In genomic region chr6:122683996-122684651, GRCh38 we compare ENCODE assay signal across 17 cellular contexts.
DNase-seq lines count a peak whose midpoint lies in the region; ATAC-seq, FAIRE-seq and TF ChIP-seq lines count a peak whose summit lies in the region.
"Had no signal": no experiment of that assay in that cellular context is flagged by ENCODE, and none has a peak within 500 bp of the region (broad histone marks: within the 10 kb centered on the region; RNA-seq: fewer than 3 reads in every experiment).

No MANE protein-coding gene starts in this region.

- no peaks in the 10 kb centered on the region for H3K27me3 Mint-ChIP-seq in Calu3 (ENCODE audit: unreplicated experiment)
- peaks cover 0 to under 1% of the 10 kb centered on the region in 2 donors for H3K27me3 Mint-ChIP-seq in CD8-positive, alpha-beta memory T cell

- TF ChIP-seq POLR2A in GM12878 (IDR thresholded peaks at IDR 0.05; ENCODE audit: low read depth, low read length), result no peak

- peaks cover 5% of the 10 kb centered on the region for H3K9me3 Mint-ChIP-seq in Calu3 (ENCODE audit: low read depth, unreplicated experiment)
- peaks cover 0 to 6% (median 0%) of the 10 kb centered on the region in 5 donors for H3K9me3 Mint-ChIP-seq in CD8-positive, alpha-beta memory T cell

- no TSS peak for BruUV-seq in Calu3 (replicated peaks; lab: Mats Ljungman, UMichigan)
- BruUV-seq in GM12878 (replicated peaks; lab: Mats Ljungman, UMichigan), result no TSS peak

- H3K36me3 Mint-ChIP-seq in Calu3 (ENCODE audit: insufficient read depth, unreplicated experiment), result no peaks in the 10 kb centered on the region
- peaks cover 0 to 3% (median 0%) of the 10 kb centered on the region in 3 donors for H3K36me3 Mint-ChIP-seq in CD8-positive, alpha-beta memory T cell

- RAD21 ChIA-PET in GM12878 (lab: Charles Lee; ENCODE audit: unreplicated experiment), result interaction anchor here (0.9 to 1.4 kb wide), 2 partner anchors 17 to 38 kb away, joined by 3 read pairs; no protein-coding TSS in a partner anchor

- SMC1A ChIA-PET in GM12878 (lab: Charles Lee; ENCODE audit: uncharacterized antibody, unreplicated experiment), result interaction anchor here (0.8 to 2.6 kb wide), 7 partner anchors 9 to 185 kb away, joined by 3 to 8 read pairs (median 5); no protein-coding TSS in a partner anchor

- DNase-seq in Calu3, result no peak
- no peak for DNase-seq in GM12878 (ENCODE audit: low read depth, low spot score)
- no peak for DNase-seq in psoas muscle
- no peak for DNase-seq in HPDE6-E6E7 (ENCODE audit: extremely low spot score)
- no peak for DNase-seq in mucosa of gallbladder (ENCODE audit: low spot score)
- DNase-seq in CD8-positive, alpha-beta memory T cell, result no peak
- DNase-seq: DMS153, EL, GOT3, MV-4-11, NCI-H1436 treated with DMSO at 0.1 percent for 48 hours, NCI-H2081, NCI-H524, SHP77 treated with DMSO at 0.1 percent for 48 hours had no signal

- H3K27me3 ChIP-seq in GM12878 (replicated peaks in 1 of 2; ENCODE audit: control insufficient read depth in 2 of 2, insufficient read depth in 2 of 2, low read length in 1 of 2) (no peaks in the 10 kb centered on the region), psoas muscle (ENCODE audit: insufficient read depth in 3 of 3, low read length in 2 of 3) (no peaks in the 10 kb centered on the region)
- no peaks in the 10 kb centered on the region for H3K27me3 ChIP-seq in CD8-positive, alpha-beta memory T cell (ENCODE audit: insufficient read depth, low read length, poor library complexity, severe bottlenecking)

- H3K79me2 ChIP-seq in GM12878 (ENCODE audit: control insufficient read depth, insufficient read depth, low read length), result no peaks in the 10 kb centered on the region

- no peak overlapping the region for H3K4me2 ChIP-seq in GM12878 (ENCODE audit: control insufficient read depth, insufficient read depth)

- H3K27ac ChIP-seq in GM12878 (ENCODE audit: control insufficient read depth, insufficient read depth), result no peak overlapping the region
- no peak overlapping the region for H3K27ac ChIP-seq in psoas muscle
- H3K27ac ChIP-seq in CD8-positive, alpha-beta memory T cell (ENCODE audit: low read depth, low read length), result no peak overlapping the region
- H3K27ac ChIP-seq: 22Rv1 had no signal

- H3K36me3 ChIP-seq in GM12878 (ENCODE audit: control insufficient read depth in 2 of 2, insufficient read depth in 2 of 2, low read length in 1 of 2) (no peaks in the 10 kb centered on the region), psoas muscle (ENCODE audit: insufficient read depth in 1 of 2, low read depth in 1 of 2) (no peaks in the 10 kb centered on the region)
- H3K36me3 ChIP-seq in CD8-positive, alpha-beta memory T cell (ENCODE audit: insufficient read depth, low read length), result no peaks in the 10 kb centered on the region

- peaks cover 21% of the 10 kb centered on the region for H3K4me1 Mint-ChIP-seq in Calu3 (ENCODE audit: low read depth, unreplicated experiment)
- H3K4me1 Mint-ChIP-seq in CD8-positive, alpha-beta memory T cell, result no peaks in the 10 kb centered on the region

- in situ Hi-C loops in GM12878 (cut with MboI), result no loop called here

- H3K9me3 ChIP-seq in GM12878 (replicated peaks; ENCODE audit: control insufficient read depth, insufficient read depth, low read length) (no peaks in the 10 kb centered on the region), psoas muscle (no peaks in the 10 kb centered on the region)
- H3K9me3 ChIP-seq in CD8-positive, alpha-beta memory T cell (ENCODE audit: low read length), result no peaks in the 10 kb centered on the region

- POLR2A ChIA-PET in GM12878 (lab: Charles Lee), result interaction anchor here (0.7 kb wide), 1 partner anchor 18 kb away, joined by 3 read pairs; no protein-coding TSS in a partner anchor
- POLR2A ChIA-PET in CD8-positive, alpha-beta memory T cell (lab: Charles Lee), result no interaction called here

- TF ChIP-seq RAD21 in GM12878 (IDR thresholded peaks at IDR 0.05; ENCODE audit: insufficient read depth, low read depth, low read length), result no peak

- H3K9ac ChIP-seq in GM12878 (ENCODE audit: control insufficient read depth, insufficient read depth, low read length), result no peak overlapping the region

- H3K27ac Mint-ChIP-seq in Calu3 (ENCODE audit: unreplicated experiment), result peak overlapping the region; percentile 54
- H3K27ac Mint-ChIP-seq in CD8-positive, alpha-beta memory T cell, result no peak overlapping the region

- CTCF ChIA-PET in Calu3 (lab: Charles Lee), result interaction anchor here (0.5 to 1.6 kb wide), 5 partner anchors 12 to 519 kb away, joined by 3 to 8 read pairs (median 3); partner anchors contain the start of gene PKIB
- CTCF ChIA-PET in GM12878 (lab: Yijun Ruan, JAX), result interaction anchor here (0.6 to 1.6 kb wide), 6 partner anchors 8 to 169 kb away, joined by 3 to 4 read pairs (median 3); no protein-coding TSS in a partner anchor
- CTCF ChIA-PET in CD8-positive, alpha-beta memory T cell (lab: Charles Lee), result no interaction called here

- intact Hi-C loops in Calu3 (cut with micrococcal nuclease; ENCODE audit: unreplicated experiment), result no loop called here
- intact Hi-C loops in GM12878 (cut with micrococcal nuclease; ENCODE audit: unreplicated experiment), result no loop called here
- intact Hi-C loops in psoas muscle (cut with DNase I), result no loop called here

- FAIRE-seq in GM12878 (lab: Jason Lieb, UNC), result no peak

- TF ChIP-seq CTCF in Calu3 (IDR thresholded peaks at IDR 0.05; ENCODE audit: unreplicated experiment), result no peak
- TF ChIP-seq CTCF in GM12878 (IDR thresholded peaks at IDR 0.05 in 2 of 3, conservative IDR thresholded peaks at IDR 0.05 in 1 of 3; ENCODE audit: control insufficient read depth in 2 of 3, extremely low read depth in 1 of 3, insufficient read depth in 1 of 3, low read depth in 3 of 3, low read length in 3 of 3), result no peak
- TF ChIP-seq CTCF in psoas muscle (IDR thresholded peaks at IDR 0.05), result no peak

- 0% methylated on average over 1 of the region's 1 CpG for WGBS in GM12878 (ENCODE audit: insufficient coverage, insufficient replicate concordance, low lambda C conversion rate, missing lambda C conversion rate)
- WGBS in psoas muscle, 3 donors, result 62 to 65% (median 62%) methylated on average over 1 of the region's 1 CpG

- no peak for TF ChIP-seq EP300 in GM12878 (IDR thresholded peaks at IDR 0.05; ENCODE audit: borderline replicate concordance in 1 of 2, control insufficient read depth in 1 of 2, low read depth in 2 of 2, low read length in 2 of 2)

- no peaks in the 10 kb centered on the region for H4K20me1 ChIP-seq in GM12878 (ENCODE audit: control insufficient read depth, insufficient read depth)

- H3K4me1 ChIP-seq in GM12878 (ENCODE audit: control insufficient read depth, insufficient read depth, low read length) (no peaks in the 10 kb centered on the region), psoas muscle (no peaks in the 10 kb centered on the region)
- H3K4me1 ChIP-seq in CD8-positive, alpha-beta memory T cell (ENCODE audit: insufficient read depth, low read length), result no peaks in the 10 kb centered on the region

- H3K4me3 ChIP-seq in GM12878, result no peak overlapping the region
- no peak overlapping the region for H3K4me3 ChIP-seq in psoas muscle
- H3K4me3 ChIP-seq in CD8-positive, alpha-beta memory T cell (ENCODE audit: low read length), result no peak overlapping the region

- H3K4me3 Mint-ChIP-seq in Calu3 (ENCODE audit: low read depth, unreplicated experiment), result peak overlapping the region; percentile 4
- no peak overlapping the region for H3K4me3 Mint-ChIP-seq in CD8-positive, alpha-beta memory T cell

- ATAC-seq in GM18907 (IDR thresholded peaks at IDR 0.05; ENCODE audit: unreplicated experiment) (peak; percentile 62), HG03097 (IDR thresholded peaks at IDR 0.05; ENCODE audit: low FRiP score, unreplicated experiment) (peak; percentile 57), GM12878 (peak; percentile 71), psoas muscle (no peak)

- H2AFZ ChIP-seq in GM12878 (ENCODE audit: control insufficient read depth, low read depth, low read length), result no peak overlapping the region

TF ChIP-seq in GM12878, 131 proteins besides CTCF, POLR2A, EP300 and RAD21 (continues in another document):
- TF ChIP-seq ESRRA (IDR thresholded peaks at IDR 0.05; ENCODE audit: low read length) (no peak), POLR2AphosphoS5 (IDR thresholded peaks at IDR 0.05; ENCODE audit: low read length) (no peak), ZBED1 (IDR thresholded peaks at IDR 0.05; ENCODE audit: borderline replicate concordance) (no peak), GATAD2B (conservative IDR thresholded peaks at IDR 0.05; ENCODE audit: low read depth) (no peak), NR2F1 (conservative IDR thresholded peaks at IDR 0.05) (no peak), RELA (IDR thresholded peaks at IDR 0.05; ENCODE audit: borderline replicate concordance, partially characterized antibody) (no peak), HDAC6 (IDR thresholded peaks at IDR 0.05; ENCODE audit: unreplicated experiment) (no peak), PML (IDR thresholded peaks at IDR 0.05; ENCODE audit: low read length) (no peak)
- TF ChIP-seq, protein P1, sequence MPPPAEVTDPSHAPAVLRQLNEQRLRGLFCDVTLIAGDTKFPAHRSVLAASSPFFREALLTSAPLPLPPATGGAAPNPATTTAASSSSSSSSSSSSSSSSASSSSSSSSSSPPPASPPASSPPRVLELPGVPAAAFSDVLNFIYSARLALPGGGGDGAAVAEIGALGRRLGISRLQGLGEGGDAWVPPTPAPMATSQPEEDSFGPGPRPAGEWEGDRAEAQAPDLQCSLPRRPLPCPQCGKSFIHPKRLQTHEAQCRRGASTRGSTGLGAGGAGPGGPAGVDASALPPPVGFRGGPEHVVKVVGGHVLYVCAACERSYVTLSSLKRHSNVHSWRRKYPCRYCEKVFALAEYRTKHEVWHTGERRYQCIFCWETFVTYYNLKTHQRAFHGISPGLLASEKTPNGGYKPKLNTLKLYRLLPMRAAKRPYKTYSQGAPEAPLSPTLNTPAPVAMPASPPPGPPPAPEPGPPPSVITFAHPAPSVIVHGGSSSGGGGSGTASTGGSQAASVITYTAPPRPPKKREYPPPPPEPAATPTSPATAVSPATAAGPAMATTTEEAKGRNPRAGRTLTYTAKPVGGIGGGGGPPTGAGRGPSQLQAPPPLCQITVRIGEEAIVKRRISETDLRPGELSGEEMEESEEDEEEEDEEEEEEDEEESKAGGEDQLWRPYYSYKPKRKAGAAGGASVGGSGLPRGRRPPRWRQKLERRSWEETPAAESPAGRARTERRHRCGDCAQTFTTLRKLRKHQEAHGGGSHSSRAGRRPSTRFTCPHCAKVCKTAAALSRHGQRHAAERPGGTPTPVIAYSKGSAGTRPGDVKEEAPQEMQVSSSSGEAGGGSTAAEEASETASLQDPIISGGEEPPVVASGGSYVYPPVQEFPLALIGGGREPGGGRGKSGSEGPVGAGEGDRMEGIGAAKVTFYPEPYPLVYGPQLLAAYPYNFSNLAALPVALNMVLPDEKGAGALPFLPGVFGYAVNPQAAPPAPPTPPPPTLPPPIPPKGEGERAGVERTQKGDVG (CRISPR knock-in tag; IDR thresholded peaks at IDR 0.05), result no peak

Comparison
In these comparisons a context has a peak if more than half of its experiments do, and no peak if none do; other contexts are left out.
1. ATAC-seq: peak in GM18907 (single experiment), HG03097 (single experiment) and GM12878 (single experiment); none in psoas muscle (0 of 4).